Comparison of ENCODE assay signal across 8 cellular contexts in the genomic region with DNA sequence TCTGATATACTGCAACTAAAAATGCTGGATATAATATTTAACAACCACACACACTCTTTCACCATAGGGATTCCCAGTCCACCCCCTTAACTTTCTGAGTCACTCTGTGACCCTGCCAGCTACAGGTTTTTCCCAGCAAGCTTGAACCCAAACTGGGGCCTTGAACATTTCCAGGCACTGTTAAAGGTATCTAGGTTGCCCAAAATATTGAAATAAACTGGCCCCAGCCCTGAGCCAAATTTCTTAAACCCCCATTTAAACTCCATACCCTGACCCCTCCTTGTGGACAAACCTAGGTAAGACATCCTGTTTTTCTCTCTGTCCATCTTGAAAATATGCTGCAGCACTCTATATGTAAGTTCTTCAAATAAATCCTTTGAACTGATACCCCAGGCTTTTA. TPM values are rescaled to one million over a fixed set of nuclear protein-coding genes. Genes with fewer than 3 reads are reported as not detected.
DNase-seq lines count a peak whose midpoint lies in the region; ATAC-seq, FAIRE-seq and TF ChIP-seq lines count a peak whose summit lies in the region.

No MANE protein-coding gene starts in this region.

- H3K36me3 Mint-ChIP-seq in osteocyte (ENCODE audit: unreplicated experiment): no peaks in the 10 kb centered on the region

- no peak for TF ChIP-seq POLR2A in A549 (IDR thresholded peaks at IDR 0.05; ENCODE audit: low read length)

- no peak overlapping the region for H3K27ac Mint-ChIP-seq in osteocyte (ENCODE audit: unreplicated experiment)

- H3K4me3 ChIP-seq in A549: no peak overlapping the region

- no peaks in the 10 kb centered on the region for H3K9me3 Mint-ChIP-seq in osteocyte (ENCODE audit: unreplicated experiment)

- POLR2A ChIA-PET in A549 (lab: Yijun Ruan, JAX): no interaction called here

- TF ChIP-seq EP300 in A549 (IDR thresholded peaks at IDR 0.05): no peak

- H3K4me3 Mint-ChIP-seq in osteocyte (ENCODE audit: unreplicated experiment): no peak overlapping the region

- FAIRE-seq in A549 (lab: Jason Lieb, UNC) (no peak), frontal cortex (lab: Jason Lieb, UNC) (no peak)

- peak; percentile 84 to 89 for ATAC-seq in A549

- H3K9me3 ChIP-seq in A549: no peaks in the 10 kb centered on the region

- H3K27me3 Mint-ChIP-seq in osteocyte (ENCODE audit: unreplicated experiment): peaks cover 12% of the 10 kb centered on the region

- TF ChIP-seq CTCF in A549 (IDR thresholded peaks at IDR 0.05) (peak; percentile 42), GM12873 (IDR thresholded peaks at IDR 0.05; ENCODE audit: insufficient read depth, low read depth, low read length, missing control alignments) (peak; percentile 65), osteocyte (IDR thresholded peaks at IDR 0.05) (peak; percentile 51)

- no peaks in the 10 kb centered on the region for H3K4me1 Mint-ChIP-seq in osteocyte (ENCODE audit: unreplicated experiment)

- H3K4me1 ChIP-seq in A549: no peaks in the 10 kb centered on the region

- CTCF ChIA-PET in A549 (lab: Yijun Ruan, JAX): interaction anchor here (0.6 to 6.1 kb wide), 9 partner anchors 9 to 150 kb away, joined by 3 to 39 read pairs (median 5); no protein-coding TSS in a partner anchor

- no peak overlapping the region for H3K27ac ChIP-seq in A549

- TF ChIP-seq RAD21 in A549 (conservative IDR thresholded peaks at IDR 0.05 in 1 of 2, IDR thresholded peaks at IDR 0.05 in 1 of 2): peak; percentile 44 to 61

- H3K4me2 ChIP-seq in A549: no peak overlapping the region

- peak; percentile 45 to 56 for DNase-seq in A549 (ENCODE audit: low read depth in 1 of 2, low spot score in 1 of 2)
- DNase-seq in NCI-H69 (lab: John Stamatoyannopoulos, UW): peak; percentile 34
- peak; percentile 40 for DNase-seq in central memory CD4-positive, alpha-beta T cell
- no peak for DNase-seq in osteocyte (ENCODE audit: extremely low spot score, unreplicated experiment)
- no peak for DNase-seq in hepatic stellate cell (ENCODE audit: low spot score)
- DNase-seq in NCI-H2171 treated with DMSO at 0.1 percent for 48 hours (lab: John Stamatoyannopoulos, UW): no peak
- no peak for DNase-seq in frontal cortex (ENCODE audit: low spot score in 2 of 2)

TF ChIP-seq in A549, 52 proteins besides CTCF, POLR2A, EP300 and RAD21:
- no peak for TF ChIP-seq RCOR1 (IDR thresholded peaks at IDR 0.05; ENCODE audit: low read depth, low read length)
- TF ChIP-seq SMC3 (IDR thresholded peaks at IDR 0.05): peak; percentile 39; the same call in 2 of the 3 replicates

RNA-seq across cellular contexts. Expression of gene DCTN1, which starts 19.7 kb away (rescaled TPM):
- 95.1 and 99.1 TPM in 2 replicates for polyA plus RNA-seq in A549 (2011; rRNA removed)
- polyA plus RNA-seq in A549 (2012; cell fraction: cytosol; rRNA removed): 104 and 126 TPM in 2 replicates
- polyA plus RNA-seq in A549 (2012; cell fraction: nucleus; rRNA removed): 208 and 237 TPM in 2 replicates
- polyA plus RNA-seq in A549 (2017; fragmentation: RNase III; extraction: RNeasy Plus Mini Kit Qiagen cat#74134 plus additional on column Dnase treatment): 104 to 107 TPM (median 106 TPM) in 3 replicates
- 225 and 253 TPM in 2 replicates for polyA minus RNA-seq in A549 (2011; rRNA and poly(A)+ RNA removed)
- 182 and 186 TPM in 2 replicates for total RNA-seq in osteocyte
- 111 TPM for total RNA-seq in frontal cortex

RNA-seq across cellular contexts. Expression of gene C2orf81, which starts 21.6 kb away (rescaled TPM):
- polyA plus RNA-seq in A549 (2011; rRNA removed) (0.88 and 1.6 TPM in 2 replicates), A549 (2017; fragmentation: RNase III; extraction: RNeasy Plus Mini Kit Qiagen cat#74134 plus additional on column Dnase treatment) (1.9 to 2.4 TPM (median 2.0 TPM) in 3 replicates)
- polyA plus RNA-seq in A549 (2012; cell fraction: cytosol; rRNA removed): 1.5 and 2.1 TPM in 2 replicates
- 2.6 and 2.8 TPM in 2 replicates for polyA plus RNA-seq in A549 (2012; cell fraction: nucleus; rRNA removed)
- 0.87 and 1.4 TPM in 2 replicates for polyA minus RNA-seq in A549 (2011; rRNA and poly(A)+ RNA removed)
- total RNA-seq in osteocyte (2.4 and 2.8 TPM in 2 replicates), frontal cortex (0.41 TPM)

RNA-seq across cellular contexts. Expression of gene WDR54, which starts 21.7 kb away (rescaled TPM):
- 47.4 and 59.1 TPM in 2 replicates for polyA plus RNA-seq in A549 (2011; rRNA removed)
- 115 and 130 TPM in 2 replicates for polyA plus RNA-seq in A549 (2012; cell fraction: cytosol; rRNA removed)
- 140 and 198 TPM in 2 replicates for polyA plus RNA-seq in A549 (2012; cell fraction: nucleus; rRNA removed)
- 59.4 to 68.5 TPM (median 62.5 TPM) in 3 replicates for polyA plus RNA-seq in A549 (2017; fragmentation: RNase III; extraction: RNeasy Plus Mini Kit Qiagen cat#74134 plus additional on column Dnase treatment)
- 120 and 127 TPM in 2 replicates for polyA minus RNA-seq in A549 (2011; rRNA and poly(A)+ RNA removed)
- total RNA-seq in osteocyte: 15.8 and 16.2 TPM in 2 replicates
- 38.7 TPM for total RNA-seq in frontal cortex

RNA-seq across cellular contexts. Expression of gene RTKN, which starts 42.0 kb away (rescaled TPM):
- polyA plus RNA-seq in A549 (2011; rRNA removed) (15.1 and 15.9 TPM in 2 replicates), A549 (2017; fragmentation: RNase III; extraction: RNeasy Plus Mini Kit Qiagen cat#74134 plus additional on column Dnase treatment) (15.6 to 21.2 TPM (median 20.1 TPM) in 3 replicates)
- polyA plus RNA-seq in A549 (2012; cell fraction: cytosol; rRNA removed): 19.6 and 25.6 TPM in 2 replicates
- 55.8 and 59.5 TPM in 2 replicates for polyA plus RNA-seq in A549 (2012; cell fraction: nucleus; rRNA removed)
- polyA minus RNA-seq in A549 (2011; rRNA and poly(A)+ RNA removed): 18.9 and 19.5 TPM in 2 replicates
- total RNA-seq in osteocyte (19.1 and 22.1 TPM in 2 replicates), frontal cortex (2.9 TPM)

RNA-seq across cellular contexts. Expression of gene INO80B, which starts 55.1 kb away (rescaled TPM):
- polyA plus RNA-seq in A549 (2011; rRNA removed) (15.5 and 19.9 TPM in 2 replicates), A549 (2017; fragmentation: RNase III; extraction: RNeasy Plus Mini Kit Qiagen cat#74134 plus additional on column Dnase treatment) (66.8 to 74.6 TPM (median 74.3 TPM) in 3 replicates)
- polyA plus RNA-seq in A549 (2012; cell fraction: cytosol; rRNA removed): 22.8 and 24.3 TPM in 2 replicates
- 45.1 and 48.1 TPM in 2 replicates for polyA plus RNA-seq in A549 (2012; cell fraction: nucleus; rRNA removed)
- polyA minus RNA-seq in A549 (2011; rRNA and poly(A)+ RNA removed): 11.4 and 15.8 TPM in 2 replicates
- total RNA-seq in osteocyte (34.9 and 41.9 TPM in 2 replicates), frontal cortex (9.8 TPM)

Comparison
In these comparisons a context has a peak if more than half of its experiments do, and no peak if none do; other contexts are left out.
1. DNase-seq: peak in A549 (2 of 2), NCI-H69 (single experiment) and central memory CD4-positive, alpha-beta T cell (single experiment); none in osteocyte (single experiment), hepatic stellate cell (single experiment), NCI-H2171 treated with DMSO at 0.1 percent for 48 hours (single experiment) and frontal cortex (0 of 2).
2. Peak in every context shown above with its lines, with median percentiles within 50 percentile points of each other: CTCF ChIP-seq.